14 cellular contexts compared by ENCODE assay signal in genomic region chrX:133983974-133984578, GRCh38.
DNase-seq lines count a peak whose midpoint lies in the region; ATAC-seq and TF ChIP-seq lines count a peak whose summit lies in the region.
"Had no signal": no experiment of that assay in that cellular context is flagged by ENCODE, and none has a peak within 500 bp of the region (broad histone marks: within the 10 kb centered on the region; RNA-seq: fewer than 3 reads in every experiment).

No MANE protein-coding gene starts in this region.

- H3K27ac ChIP-seq in HUES48 (ENCODE audit: low read depth, low read length) (peak overlapping the region; percentile 3), iPS-18a (ENCODE audit: low read length) (no peak overlapping the region), parathyroid adenoma (no peak overlapping the region)
- H3K27ac ChIP-seq: neutrophil, thoracic aorta, VCaP had no signal

- H3K9ac ChIP-seq in HUES48 (ENCODE audit: low read depth, low read length) (no peak overlapping the region), iPS-18a (ENCODE audit: low read length) (no peak overlapping the region), parathyroid adenoma (no peak overlapping the region)

- peaks cover 18% of the 10 kb centered on the region for H3K27me3 ChIP-seq in HUES48 (ENCODE audit: control insufficient read depth, insufficient read depth, low read length)
- peaks cover 13% of the 10 kb centered on the region for H3K27me3 ChIP-seq in iPS-18a (ENCODE audit: control insufficient read depth, insufficient read depth, low read length)
- no peaks in the 10 kb centered on the region for H3K27me3 ChIP-seq in parathyroid adenoma (ENCODE audit: control insufficient read depth, insufficient read depth, low read length)

- peak overlapping the region; percentile 22 for H3K4me2 ChIP-seq in parathyroid adenoma (ENCODE audit: low read length)

- ATAC-seq in HG02840 (IDR thresholded peaks at IDR 0.05; ENCODE audit: low FRiP score, unreplicated experiment) = no peak
- ATAC-seq: effector memory CD8-positive, alpha-beta T cell had no signal

- H3K36me3 ChIP-seq in HUES48 (ENCODE audit: control insufficient read depth, insufficient read depth, low read length) (no peaks in the 10 kb centered on the region), iPS-18a (ENCODE audit: control insufficient read depth, low read depth, low read length) (no peaks in the 10 kb centered on the region), parathyroid adenoma (ENCODE audit: control insufficient read depth, insufficient read depth, low read length) (no peaks in the 10 kb centered on the region)
- H3K36me3 ChIP-seq: neutrophil, thoracic aorta had no signal

- no peaks in the 10 kb centered on the region for H3K79me2 ChIP-seq in parathyroid adenoma

- H3K4me3 ChIP-seq in HUES48 (ENCODE audit: low read depth, low read length) (peak overlapping the region; percentile 61), iPS-18a (ENCODE audit: low read length) (peak overlapping the region; percentile 50), parathyroid adenoma (ENCODE audit: low read depth, low read length) (no peak overlapping the region)
- H3K4me3 ChIP-seq: thoracic aorta had no signal

- H2AFZ ChIP-seq in parathyroid adenoma = no peak overlapping the region

- H3K4me1 ChIP-seq in HUES48 (ENCODE audit: control insufficient read depth, insufficient read depth, low read length) (peaks cover 69% of the 10 kb centered on the region), iPS-18a (ENCODE audit: control insufficient read depth, low read depth, low read length) (peaks cover 26% of the 10 kb centered on the region), parathyroid adenoma (no peaks in the 10 kb centered on the region)

- TF ChIP-seq CTCF in parathyroid adenoma (IDR thresholded peaks at IDR 0.05) = no peak

- H3K9me3 ChIP-seq in HUES48 (ENCODE audit: control insufficient read depth, insufficient read depth, low read length) (no peaks in the 10 kb centered on the region), iPS-18a (ENCODE audit: control insufficient read depth, low read depth, low read length) (peaks cover 23% of the 10 kb centered on the region), parathyroid adenoma (ENCODE audit: control insufficient read depth, low read length) (no peaks in the 10 kb centered on the region)
- H3K9me3 ChIP-seq: neutrophil, thoracic aorta had no signal

- DNase-seq in activated CD8-positive, alpha-beta memory T cell treated with anti-CD3 and anti-CD28 coated beads, Interleukin-2, amount 50 U/mL, for 4 hours = peak; percentile 14
- DNase-seq in activated CD8-positive, alpha-beta memory T cell treated with anti-CD3 and anti-CD28 coated beads, Interleukin-2, amount 50 U/mL, for 48 hours = no peak
- DNase-seq in DMS79 (lab: John Stamatoyannopoulos, UW) (no peak), NCI-H1105 treated with DMSO at 0.1 percent for 48 hours (lab: John Stamatoyannopoulos, UW) (no peak)
- DNase-seq: COR-L47; effector memory CD8-positive, alpha-beta T cell; NCI-H2107 had no signal
